In genomic region chr18:23088343-23088742, GRCh38 we compare ENCODE assay signal across 27 cellular contexts. TPM values are rescaled to one million over a fixed set of nuclear protein-coding genes. Genes with fewer than 3 reads are reported as not detected.
DNase-seq lines count a peak whose midpoint lies in the region; ATAC-seq and TF ChIP-seq lines count a peak whose summit lies in the region.
"Had no signal": no experiment of that assay in that cellular context is flagged by ENCODE, and none has a peak within 500 bp of the region (broad histone marks: within the 10 kb centered on the region; RNA-seq: fewer than 3 reads in every experiment).

No MANE protein-coding gene starts in this region.

- H3K18ac ChIP-seq in IMR-90 (ENCODE audit: low read depth, low read length) = no peak overlapping the region

- H3K36me3 Mint-ChIP-seq in dendritic cell treated with granulocyte-macrophage colony-stimulating factor and Interleukin-4, amounts not matched to agents 40 ng/mL and 50 ng/mL, for 4 days (ENCODE audit: low read depth) = no peaks in the 10 kb centered on the region

- no peak overlapping the region for H3K23ac ChIP-seq in IMR-90 (ENCODE audit: low read depth, low read length)

- H2AK5ac ChIP-seq in IMR-90 (ENCODE audit: low read depth, low read length) = peak overlapping the region; percentile 5

- no peak overlapping the region for H3K56ac ChIP-seq in IMR-90 (ENCODE audit: extremely low read depth, insufficient read depth, low read length)

- no peaks in the 10 kb centered on the region for H4K20me1 ChIP-seq in IMR-90 (ENCODE audit: insufficient read depth, low read length)
- H4K20me1 ChIP-seq in osteoblast (ENCODE audit: insufficient read depth, low read length) = no peaks in the 10 kb centered on the region

- no peak overlapping the region for H3K4me3 Mint-ChIP-seq in dendritic cell treated with granulocyte-macrophage colony-stimulating factor and Interleukin-4, amounts not matched to agents 40 ng/mL and 50 ng/mL, for 4 days
- H3K4me3 Mint-ChIP-seq: CD4-positive, alpha-beta memory T cell had no signal

- no peaks in the 10 kb centered on the region for H3K9me1 ChIP-seq in IMR-90 (ENCODE audit: insufficient read depth, low read length)

- H2AFZ ChIP-seq in IMR-90 (replicated peaks; ENCODE audit: low read length, poor library complexity) (no peak overlapping the region), osteoblast (ENCODE audit: low read length) (no peak overlapping the region)

- H4K5ac ChIP-seq in IMR-90 (ENCODE audit: low read depth, low read length) = no peak overlapping the region

- no peak overlapping the region for H4K8ac ChIP-seq in IMR-90 (ENCODE audit: low read depth in 2 of 2, low read length in 2 of 2)

- no peak overlapping the region for H2AK9ac ChIP-seq in IMR-90 (replicated peaks; ENCODE audit: low read depth, low read length, poor library complexity)

- H3K4me1 Mint-ChIP-seq in dendritic cell treated with granulocyte-macrophage colony-stimulating factor and Interleukin-4, amounts not matched to agents 40 ng/mL and 50 ng/mL, for 4 days (ENCODE audit: low read depth) = peaks cover 29% of the 10 kb centered on the region

- H3K4me1 ChIP-seq in IMR-90 (ENCODE audit: control insufficient read depth, insufficient read depth, low read length) (peaks cover 6% of the 10 kb centered on the region), osteoblast (ENCODE audit: insufficient read depth, low read length) (peaks cover 7% of the 10 kb centered on the region), lower lobe of right lung (peaks cover 4% of the 10 kb centered on the region)
- H3K4me1 ChIP-seq: A549 had no signal

- H4K91ac ChIP-seq in IMR-90 (ENCODE audit: insufficient read depth, low read depth, low read length) = peak overlapping the region; percentile 32; the same call in 1 of the 2 replicates

- H3K9me3 Mint-ChIP-seq in dendritic cell treated with granulocyte-macrophage colony-stimulating factor and Interleukin-4, amounts not matched to agents 40 ng/mL and 50 ng/mL, for 4 days = no peaks in the 10 kb centered on the region
- H3K9me3 Mint-ChIP-seq: CD4-positive, alpha-beta memory T cell had no signal

- H3K27ac ChIP-seq in IMR-90 (ENCODE audit: insufficient read depth, low read length) = no peak overlapping the region
- H3K27ac ChIP-seq in osteoblast (ENCODE audit: low read depth, low read length) = no peak overlapping the region
- H3K27ac ChIP-seq in lower lobe of right lung = no peak overlapping the region
- H3K27ac ChIP-seq: SJSA1 had no signal

- H3K27me3 ChIP-seq in IMR-90 (ENCODE audit: control insufficient read depth, insufficient read depth, low read length) (no peaks in the 10 kb centered on the region), osteoblast (ENCODE audit: insufficient read depth, low read length) (no peaks in the 10 kb centered on the region), lower lobe of right lung (ENCODE audit: low read depth) (no peaks in the 10 kb centered on the region)
- H3K27me3 ChIP-seq: SJSA1 had no signal

- H3K9ac ChIP-seq in IMR-90 (ENCODE audit: low read depth, low read length) = no peak overlapping the region

- TF ChIP-seq RAD21 in IMR-90 (IDR thresholded peaks at IDR 0.05; ENCODE audit: low read length) = no peak

- no peak overlapping the region for H3K4me3 ChIP-seq in IMR-90 (ENCODE audit: insufficient read depth, low read depth, low read length)
- no peak overlapping the region for H3K4me3 ChIP-seq in osteoblast (ENCODE audit: insufficient read depth, low read length)
- no peak overlapping the region for H3K4me3 ChIP-seq in lower lobe of right lung
- H3K4me3 ChIP-seq: A549, SJSA1 had no signal

- H2BK20ac ChIP-seq in IMR-90 (ENCODE audit: low read depth, low read length) = peak overlapping the region; percentile 53; the same call in 1 of the 2 replicates

- H3K27ac Mint-ChIP-seq in dendritic cell treated with granulocyte-macrophage colony-stimulating factor and Interleukin-4, amounts not matched to agents 40 ng/mL and 50 ng/mL, for 4 days = peak overlapping the region; percentile 75
- H3K27ac Mint-ChIP-seq: CD4-positive, alpha-beta memory T cell had no signal

- POLR2A ChIA-PET in IMR-90 (lab: Charles Lee; ENCODE audit: unreplicated experiment) = no interaction called here

- no peak for ATAC-seq in IMR-90 (ENCODE audit: low read depth)
- no peak for ATAC-seq in lower lobe of right lung
- ATAC-seq in HG03135 (IDR thresholded peaks at IDR 0.05; ENCODE audit: unreplicated experiment) = no peak
- ATAC-seq in GM18511 (IDR thresholded peaks at IDR 0.05; ENCODE audit: unreplicated experiment) = no peak
- ATAC-seq: A549, PC-3 had no signal

- H2BK15ac ChIP-seq in IMR-90 (ENCODE audit: low read depth, low read length) = 0 out of 3 replicates have a peak overlapping the region, but pooled peaks have one; percentile 31

- H3K9me3 ChIP-seq in IMR-90 (ENCODE audit: control insufficient read depth, insufficient read depth, low read length) (no peaks in the 10 kb centered on the region), osteoblast (ENCODE audit: low read depth, low read length) (no peaks in the 10 kb centered on the region), lower lobe of right lung (no peaks in the 10 kb centered on the region)
- H3K9me3 ChIP-seq: A549, SJSA1 had no signal

- whole genome bisulfite sequencing in IMR-90 (ENCODE audit: extremely low coverage in 2 of 2, insufficient read length in 1 of 2), 2 experiments = 93% methylated on average over 4 of the region's 7 CpGs; no CpG with 5 or more reads in 1 of the 2 experiments

- DNase-seq in Ammon's horn (ENCODE audit: low spot score) (peak; percentile 27), IMR-90 (no peak), osteoblast (ENCODE audit: insufficient read length, low spot score, missing footprints) (peak; percentile 37), lower lobe of right lung (no peak), NCI-H2081 (lab: John Stamatoyannopoulos, UW) (no peak)
- DNase-seq: AML-193; CD4-positive, alpha-beta memory T cell; COR-L47; DMS79; EL; GF-D8; GOT3; HCEC 1CT; Karpas-422; NCI-H1092 treated with DMSO at 0.1 percent for 48 hours; NCI-H1436; NCI-H187 treated with DMSO at 0.1 percent for 48 hours; NCI-H2107; NCI-H446; NCI-H524 treated with DMSO at 0.1 percent for 48 hours; NCI-H774; PC-3 had no signal

- TF ChIP-seq POLR2A in IMR-90 (IDR thresholded peaks at IDR 0.05; ENCODE audit: low read depth, low read length) = no peak

- peaks cover 18% of the 10 kb centered on the region for H3K27me3 Mint-ChIP-seq in dendritic cell treated with granulocyte-macrophage colony-stimulating factor and Interleukin-4, amounts not matched to agents 40 ng/mL and 50 ng/mL, for 4 days

- CTCF ChIA-PET in IMR-90 (lab: Yijun Ruan, JAX) = no interaction called here

- H3K79me1 ChIP-seq in IMR-90 (ENCODE audit: low read depth in 1 of 2, low read length in 2 of 2) = no peaks in the 10 kb centered on the region

- no peak overlapping the region for H3K4me2 ChIP-seq in IMR-90 (ENCODE audit: low read depth, low read length)
- H3K4me2 ChIP-seq in osteoblast (ENCODE audit: insufficient read depth, low read length) = no peak overlapping the region
- H3K4me2 ChIP-seq: A549 had no signal

- H3K36me3 ChIP-seq in IMR-90 (ENCODE audit: control insufficient read depth, insufficient read depth, low read length) (no peaks in the 10 kb centered on the region), osteoblast (ENCODE audit: insufficient read depth, low read length) (no peaks in the 10 kb centered on the region), lower lobe of right lung (no peaks in the 10 kb centered on the region)
- H3K36me3 ChIP-seq: SJSA1 had no signal

- intact Hi-C loops in IMR-90 (cut with micrococcal nuclease) = no loop called here
- intact Hi-C loops in dendritic cell treated with granulocyte-macrophage colony-stimulating factor and Interleukin-4, amounts not matched to agents 40 ng/mL and 50 ng/mL, for 4 days (cut with micrococcal nuclease) = no loop called here
- intact Hi-C loops in lower lobe of right lung (cut with DNase I) = no loop called here

- no peak for TF ChIP-seq CTCF in IMR-90 (conservative IDR thresholded peaks at IDR 0.05; ENCODE audit: low read depth, low read length)
- TF ChIP-seq CTCF in osteoblast (IDR thresholded peaks at IDR 0.05; ENCODE audit: extremely low read depth, low read depth, low read length) = no peak
- no peak for TF ChIP-seq CTCF in lower lobe of right lung (IDR thresholded peaks at IDR 0.05)

- no TSS peak for BruUV-seq in IMR-90 (replicated peaks; lab: Mats Ljungman, UMichigan)

- dilution Hi-C loops in IMR-90 (cut with HindIII; ENCODE audit: low sequenced_read_pairs, unreplicated experiment) = no loop called here

- peak overlapping the region; percentile 35; the same call in 1 of the 2 replicates for H3K4ac ChIP-seq in IMR-90 (ENCODE audit: low read depth, low read length)

- 0 out of 2 replicates have a peak overlapping the region, but pooled peaks have one; percentile 60 for H2BK120ac ChIP-seq in IMR-90 (ENCODE audit: low read depth, low read length)

- no peak overlapping the region for H3K14ac ChIP-seq in IMR-90 (replicated peaks; ENCODE audit: low read depth, low read length)

- in situ Hi-C loops in IMR-90 (cut with MboI; ENCODE audit: low sequenced_read_pairs) = no loop called here

- H2BK5ac ChIP-seq in IMR-90 (ENCODE audit: low read depth, low read length, poor library complexity, severe bottlenecking) = no peak overlapping the region

- H3K79me2 ChIP-seq in osteoblast (ENCODE audit: insufficient read depth, low read length) = no peaks in the 10 kb centered on the region

TF ChIP-seq in IMR-90, 13 proteins besides CTCF, POLR2A, EP300 and RAD21:
- no peak for TF ChIP-seq FOS (IDR thresholded peaks at IDR 0.05; ENCODE audit: low read depth, low read length)
- TF ChIP-seq CHD1 (IDR thresholded peaks at IDR 0.05; ENCODE audit: low read depth, low read length) = no peak
- TF ChIP-seq MAFK (IDR thresholded peaks at IDR 0.05; ENCODE audit: low read depth, low read length) = no peak
- no peak for TF ChIP-seq NFE2L2 (IDR thresholded peaks at IDR 0.05; ENCODE audit: low read depth, low read length)
- TF ChIP-seq RFX5 (IDR thresholded peaks at IDR 0.05; ENCODE audit: low read depth, low read length) = no peak
- no peak for TF ChIP-seq BHLHE40 (IDR thresholded peaks at IDR 0.05; ENCODE audit: low read depth, low read length)

RNA-seq across cellular contexts. Expression of gene CABLES1, which starts 46.9 kb away (rescaled TPM):
- total RNA-seq in IMR-90 (2012; rRNA removed) (4.7 and 5.7 TPM in 2 replicates), osteoblast (13.0 and 16.8 TPM in 2 replicates), lower lobe of right lung (44.2 TPM)
- polyA plus RNA-seq in IMR-90 (2012; rRNA removed) = 4.4 and 4.7 TPM in 2 replicates
- 2.2 and 5.2 TPM in 2 replicates for polyA plus RNA-seq in IMR-90 (2012; cell fraction: cytosol; rRNA removed)
- 3.2 and 7.3 TPM in 2 replicates for polyA plus RNA-seq in IMR-90 (2012; cell fraction: nucleus; rRNA removed; ENCODE audit: low replicate concordance)
- polyA plus RNA-seq: CD4-positive, alpha-beta memory T cell had no signal

Comparison
In these comparisons a context has a peak if more than half of its experiments do, and no peak if none do; other contexts are left out.
1. DNase-seq: peak in Ammon's horn (single experiment) and osteoblast (single experiment); none in IMR-90 (single experiment), lower lobe of right lung (single experiment) and NCI-H2081 (0 of 2).